ENCODE assay signal across 9 cellular contexts in genomic region chr16:1534021-1535020, GRCh38. TPM values are rescaled to one million over a fixed set of nuclear protein-coding genes. Genes with fewer than 3 reads are reported as not detected.
A peak's percentile ranks its signal among the peaks of the same experiment; 100 is the strongest.
DNase-seq lines count a peak whose midpoint lies in the region; ATAC-seq and FAIRE-seq lines count a peak whose summit lies in the region.
"Had no signal": no experiment of that assay in that cellular context is flagged by ENCODE, and none has a peak within 500 bp of the region (broad histone marks: within the 10 kb centered on the region; RNA-seq: fewer than 3 reads in every experiment).

No MANE protein-coding gene starts in this region.

- H3K4me3 Mint-ChIP-seq in activated T-cell treated with anti-CD3 and anti-CD28 coated beads, Interleukin-2, amount 50 U/mL, for 24 hours: peak overlapping the region; percentile 96

- intact Hi-C loops in left cardiac atrium (cut with DNase I): loop anchor here in 1 of 2 donors (5.0 kb wide), 1 partner anchor 42 kb away; the partner anchor contains the start of gene TELO2

- peak in 1 of 2 donors; percentile 1 for ATAC-seq in left cardiac atrium
- no peak for ATAC-seq in HG02571 (IDR thresholded peaks at IDR 0.05; ENCODE audit: unreplicated experiment)
- no peak for ATAC-seq in HG03097 (IDR thresholded peaks at IDR 0.05; ENCODE audit: low FRiP score, unreplicated experiment)
- ATAC-seq in HG02870 (IDR thresholded peaks at IDR 0.05; ENCODE audit: unreplicated experiment): no peak

- H3K27ac Mint-ChIP-seq in activated T-cell treated with anti-CD3 and anti-CD28 coated beads, Interleukin-2, amount 50 U/mL, for 24 hours: peak overlapping the region; percentile 95

- H3K36me3 Mint-ChIP-seq in activated T-cell treated with anti-CD3 and anti-CD28 coated beads, Interleukin-2, amount 50 U/mL, for 24 hours (ENCODE audit: low read depth): peaks cover 58% of the 10 kb centered on the region

- FAIRE-seq in small intestine (lab: Jason Lieb, UNC): no peak

- 48 to 81% (median 63%) methylated on average over 56 to 57 of the region's 57 CpGs for WGBS in small intestine, 3 donors

- H3K27ac ChIP-seq in small intestine (ENCODE audit: low read depth in 1 of 2, low read length in 1 of 2): peak overlapping the region; percentile 66 to 88

- H3K27me3 Mint-ChIP-seq in activated T-cell treated with anti-CD3 and anti-CD28 coated beads, Interleukin-2, amount 50 U/mL, for 24 hours: no peaks in the 10 kb centered on the region

- no peaks in the 10 kb centered on the region for H3K4me1 ChIP-seq in small intestine (ENCODE audit: control insufficient read depth in 2 of 2, insufficient read depth in 1 of 2, low read depth in 1 of 2, low read length in 1 of 2)

- H3K36me3 ChIP-seq in small intestine (ENCODE audit: control insufficient read depth in 2 of 2, insufficient read depth in 2 of 2, low read length in 2 of 2): no peaks in the 10 kb centered on the region

- peaks cover 51% of the 10 kb centered on the region for H3K4me1 Mint-ChIP-seq in activated T-cell treated with anti-CD3 and anti-CD28 coated beads, Interleukin-2, amount 50 U/mL, for 24 hours (ENCODE audit: low read depth)

- H3K27me3 ChIP-seq in small intestine (ENCODE audit: control insufficient read depth in 2 of 2, insufficient read depth in 2 of 2, low read length in 2 of 2): no peaks in the 10 kb centered on the region

- no peaks in the 10 kb centered on the region for H3K9me3 ChIP-seq in small intestine (ENCODE audit: control insufficient read depth, low read depth)

- H3K4me3 ChIP-seq in small intestine (ENCODE audit: low read depth in 1 of 2, low read length in 2 of 2): peak overlapping the region; percentile 54 to 59

- H3K9me3 Mint-ChIP-seq in activated T-cell treated with anti-CD3 and anti-CD28 coated beads, Interleukin-2, amount 50 U/mL, for 24 hours: no peaks in the 10 kb centered on the region

- DNase-seq in ELF-1 (ENCODE audit: low read depth, low spot score) (peak; percentile 56), left cardiac atrium (peak; percentile 48), small intestine (no peak)
- peak; percentile 75 for DNase-seq in activated T-cell treated with anti-CD3 and anti-CD28 coated beads, Interleukin-2, amount 50 U/mL, for 24 hours
- no peak for DNase-seq in NK-92 treated with Interleukin-12 subunit alpha and Interleukin-12 subunit beta, amount 100 ng/mL, for 24 hours (lab: John Stamatoyannopoulos, UW)

RNA-seq across cellular contexts. Expression of gene TMEM204, which starts 0.9 kb away (rescaled TPM):
- 10 to 100 TPM; 26.7 to 29.4 TPM for total RNA-seq in left cardiac atrium
- 10 to 100 TPM in 1 of 3 donors, 1 to 10 TPM in 2; 1.6 to 23.8 (median 7.8) TPM for polyA plus RNA-seq in small intestine

RNA-seq across cellular contexts. Expression of gene TELO2, which starts 41.2 kb away (rescaled TPM):
- 10 to 100 TPM; 17.9 to 22.2 TPM for total RNA-seq in left cardiac atrium
- 10 to 100 TPM; 41.3 to 50.3 (median 41.4) TPM for polyA plus RNA-seq in small intestine

RNA-seq across cellular contexts. Expression of gene PTX4, which starts 45.6 kb away (rescaled TPM):
- under 1 TPM in 1 of 2 donors, not detected in 1; 0.21 TPM for total RNA-seq in left cardiac atrium
- polyA plus RNA-seq in small intestine: under 1 TPM in 1 of 3 donors, not detected in 2; 0.07 TPM
- total RNA-seq: subcutaneous adipose tissue had no signal

RNA-seq across cellular contexts. Expression of gene CLCN7, which starts 59.5 kb away (rescaled TPM):
- total RNA-seq in left cardiac atrium: 10 to 100 TPM; 43.0 to 49.7 TPM
- polyA plus RNA-seq in small intestine: 10 to 100 TPM; 28.4 to 48.5 (median 37.1) TPM

Comparison
In these comparisons a context has a peak if more than half of its experiments do, and no peak if none do; other contexts are left out.
1. DNase-seq: peak in ELF-1 (single experiment), activated T-cell treated with anti-CD3 and anti-CD28 coated beads, Interleukin-2, amount 50 U/mL, for 24 hours (single experiment) and left cardiac atrium (single experiment); none in small intestine (single experiment) and NK-92 treated with Interleukin-12 subunit alpha and Interleukin-12 subunit beta, amount 100 ng/mL, for 24 hours (single experiment).